8 cellular contexts compared by ENCODE assay signal in the genomic region with DNA sequence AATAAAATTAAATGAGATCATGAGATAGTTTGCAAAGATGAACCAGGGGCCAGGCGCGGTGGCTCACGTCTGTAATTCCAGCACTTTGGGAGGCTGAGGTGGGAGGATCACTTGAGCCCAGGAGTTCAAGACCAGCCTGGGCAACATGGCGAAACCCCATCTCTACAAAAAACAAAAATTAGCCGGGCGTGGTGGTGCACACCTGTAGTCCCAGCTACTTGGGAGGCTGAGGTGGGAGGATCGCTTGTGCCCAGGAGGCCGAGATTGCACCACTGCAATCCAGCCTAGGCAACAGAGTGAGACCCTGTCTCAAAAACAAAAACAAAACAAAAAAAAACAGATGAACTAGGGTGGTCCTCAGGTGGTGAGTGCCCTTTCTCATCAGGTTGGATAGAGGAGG. TPM values are rescaled to one million over a fixed set of nuclear protein-coding genes. Genes with fewer than 3 reads are reported as not detected.
DNase-seq lines count a peak whose midpoint lies in the region; ATAC-seq and TF ChIP-seq lines count a peak whose summit lies in the region.
"Not testable (repeated sequence)": the region's sequence is repeated elsewhere in the genome, so short reads cannot be mapped to it uniquely, and the experiment has no call there.

No MANE protein-coding gene starts in this region.

- not testable (repeated sequence) for TF ChIP-seq EP300 in tibial nerve (IDR thresholded peaks at IDR 0.05)

- peak overlapping the region; percentile 92 for H4K12ac ChIP-seq in trophoblast cell (ENCODE audit: low read depth, low read length)

- not testable (repeated sequence) for H2BK120ac ChIP-seq in trophoblast cell (ENCODE audit: insufficient read depth, low read length, poor library complexity)

- not testable (repeated sequence) for ATAC-seq in body of pancreas; lung (ENCODE audit: insufficient read depth, low FRiP score)

- H3K23ac ChIP-seq in trophoblast cell (ENCODE audit: low read length), result not testable (repeated sequence)

- peak overlapping the region; percentile 89 for H2AK5ac ChIP-seq in trophoblast cell (ENCODE audit: low read length)

- not testable (repeated sequence) for TF ChIP-seq POLR2A in body of pancreas (IDR thresholded peaks at IDR 0.05); tibial nerve (IDR thresholded peaks at IDR 0.05)

- H3K9ac ChIP-seq in fibroblast of lung (ENCODE audit: insufficient read depth, low read length); trophoblast cell (ENCODE audit: low read length): not testable (repeated sequence)

- not testable (repeated sequence) for H3K4me1 ChIP-seq in CD4-positive, alpha-beta memory T cell (ENCODE audit: insufficient read depth, low read length); fibroblast of lung (ENCODE audit: control insufficient read depth, extremely low read depth, insufficient read depth, low read length); lung (ENCODE audit: control insufficient read depth in 2 of 2, insufficient read depth in 2 of 2, low read length in 2 of 2); trophoblast cell (ENCODE audit: control insufficient read depth in 1 of 2, insufficient read depth in 2 of 2, low read length in 2 of 2)
- H3K4me1 ChIP-seq in body of pancreas, result peaks cover 52% of the 10 kb centered on the region
- peaks cover 0 to 18% (median 3%) of the 10 kb centered on the region in 4 donors for H3K4me1 ChIP-seq in tibial nerve

- peak overlapping the region; percentile 85 for H4K8ac ChIP-seq in trophoblast cell (ENCODE audit: low read depth, low read length)

- H2BK12ac ChIP-seq in trophoblast cell (ENCODE audit: low read length), result not testable (repeated sequence)

- H3K27me3 ChIP-seq in CD4-positive, alpha-beta memory T cell (ENCODE audit: insufficient read depth, low read length); MG63; body of pancreas; fibroblast of lung (ENCODE audit: control insufficient read depth, insufficient read depth, low read length); lung (ENCODE audit: control insufficient read depth, insufficient read depth); trophoblast cell (ENCODE audit: insufficient read depth, low read length); tibial nerve: not testable (repeated sequence)

- peak overlapping the region; percentile 89 for H3K4me2 ChIP-seq in fibroblast of lung (ENCODE audit: extremely low read depth, insufficient read depth, low read length)
- H3K4me2 ChIP-seq in trophoblast cell (ENCODE audit: low read length), result peak overlapping the region; percentile 84

- not testable (repeated sequence) for H2BK5ac ChIP-seq in trophoblast cell (ENCODE audit: low read depth, low read length, poor library complexity)

- H3K4me3 Mint-ChIP-seq in CD4-positive, alpha-beta memory T cell, result peak overlapping the region; percentile 55 to 97 (median 92)
- H3K4me3 Mint-ChIP-seq in activated CD4-positive, alpha-beta T cell treated with anti-CD3 and anti-CD28 coated beads, Interleukin-2, amount 10 ng/mL, durations not matched to agents 7 days and 5 days, result peak overlapping the region; percentile 77

- H3K4me3 ChIP-seq in CD4-positive, alpha-beta memory T cell (ENCODE audit: low read length in 2 of 2), result peak overlapping the region in 1 of 2 donors; percentile 55
- H3K4me3 ChIP-seq in MG63, result peak overlapping the region; percentile 79
- H3K4me3 ChIP-seq in body of pancreas; lung; trophoblast cell (ENCODE audit: low read depth, low read length): not testable (repeated sequence)
- H3K4me3 ChIP-seq in fibroblast of lung (replicated peaks in 1 of 4; ENCODE audit: control extremely low read depth in 1 of 4, insufficient read depth in 1 of 4, low read depth in 3 of 4, low read length in 4 of 4), result peak overlapping the region in 3 of 4 experiments; percentile 68 to 76 (median 74)
- H3K4me3 ChIP-seq in tibial nerve, result peak overlapping the region in 3 of 4 donors; percentile 62 to 77 (median 66)

- not testable (repeated sequence) for H3K18ac ChIP-seq in trophoblast cell (ENCODE audit: low read length)

- H4K20me1 ChIP-seq in fibroblast of lung (ENCODE audit: control insufficient read depth, extremely low read depth, insufficient read depth, low read length), result not testable (repeated sequence)

- POLR2A ChIA-PET in CD4-positive, alpha-beta memory T cell (lab: Charles Lee; ENCODE audit: partially characterized antibody), result interaction anchor here (1.2 to 1.4 kb wide), 2 partner anchors 11 to 162 kb away, joined by 3 to 4 read pairs; no protein-coding TSS in a partner anchor
- POLR2A ChIA-PET in activated CD4-positive, alpha-beta T cell treated with anti-CD3 and anti-CD28 coated beads, Interleukin-2, amount 10 ng/mL, durations not matched to agents 7 days and 5 days (lab: Charles Lee), result interaction anchor here (0.6 kb wide), 1 partner anchor 87 kb away, joined by 9 read pairs; no protein-coding TSS in a partner anchor

- not testable (repeated sequence) for H3K36me3 ChIP-seq in CD4-positive, alpha-beta memory T cell (ENCODE audit: insufficient read depth, low read length); MG63; body of pancreas (replicated peaks in 1 of 2; ENCODE audit: insufficient read depth in 1 of 2, low read depth in 2 of 2); fibroblast of lung (ENCODE audit: control insufficient read depth, insufficient read depth, low read length); lung (ENCODE audit: control insufficient read depth in 2 of 2, insufficient read depth in 2 of 2, low read length in 2 of 2); trophoblast cell (ENCODE audit: control insufficient read depth in 1 of 2, insufficient read depth in 2 of 2, low read length in 2 of 2)
- peaks cover 0 to 20% (median 0%) of the 10 kb centered on the region in 3 donors for H3K36me3 ChIP-seq in tibial nerve

- H3K36me3 Mint-ChIP-seq in CD4-positive, alpha-beta memory T cell; activated CD4-positive, alpha-beta T cell treated with anti-CD3 and anti-CD28 coated beads, Interleukin-2, amount 10 ng/mL, durations not matched to agents 7 days and 5 days (ENCODE audit: low read depth): not testable (repeated sequence)

- not testable (repeated sequence) for H2AFZ ChIP-seq in fibroblast of lung (ENCODE audit: low read length); trophoblast cell (ENCODE audit: insufficient read depth, low read length, poor library complexity)

- H3K27ac ChIP-seq in CD4-positive, alpha-beta memory T cell (ENCODE audit: low read depth, low read length), result peak overlapping the region; percentile 84
- H3K27ac ChIP-seq in body of pancreas (peak overlapping the region; percentile 84 to 99 (median 94)), fibroblast of lung (ENCODE audit: insufficient read depth, low read length) (peak overlapping the region; percentile 95), lung (ENCODE audit: low read depth in 1 of 2, low read length in 1 of 2) (peak overlapping the region; percentile 97 to 99), tibial nerve (peak overlapping the region; percentile 89 to 97 (median 94))
- H3K27ac ChIP-seq in trophoblast cell (ENCODE audit: low read depth, low read length), result not testable (repeated sequence)

- intact Hi-C loops in CD4-positive, alpha-beta memory T cell (cut with micrococcal nuclease), result loop anchor here (1.0 to 5.0 kb wide), 5 partner anchors 7 to 195 kb away; a partner anchor contains a TSS
- intact Hi-C loops in body of pancreas (cut with DNase I), result not testable (repeated sequence)

- H3K27me3 Mint-ChIP-seq in CD4-positive, alpha-beta memory T cell, result not testable (repeated sequence)
- H3K27me3 Mint-ChIP-seq in activated CD4-positive, alpha-beta T cell treated with anti-CD3 and anti-CD28 coated beads, Interleukin-2, amount 10 ng/mL, durations not matched to agents 7 days and 5 days, result peaks cover 10% of the 10 kb centered on the region

- peaks cover 5 to 16% (median 12%) of the 10 kb centered on the region in 4 donors for H3K4me1 Mint-ChIP-seq in CD4-positive, alpha-beta memory T cell
- H3K4me1 Mint-ChIP-seq in activated CD4-positive, alpha-beta T cell treated with anti-CD3 and anti-CD28 coated beads, Interleukin-2, amount 10 ng/mL, durations not matched to agents 7 days and 5 days, result peaks cover 18% of the 10 kb centered on the region

- not testable (repeated sequence) for H3K4ac ChIP-seq in trophoblast cell (ENCODE audit: low read depth, low read length)

- not testable (repeated sequence) for H3K9me3 Mint-ChIP-seq in CD4-positive, alpha-beta memory T cell; activated CD4-positive, alpha-beta T cell treated with anti-CD3 and anti-CD28 coated beads, Interleukin-2, amount 10 ng/mL, durations not matched to agents 7 days and 5 days

- H3K14ac ChIP-seq in trophoblast cell (ENCODE audit: low read length), result not testable (repeated sequence)

- H3K9me3 ChIP-seq in CD4-positive, alpha-beta memory T cell (ENCODE audit: control insufficient read depth in 1 of 2, low read length in 2 of 2); MG63; body of pancreas; fibroblast of lung (ENCODE audit: control insufficient read depth, insufficient read depth, low read depth, low read length); lung (ENCODE audit: control insufficient read depth in 2 of 2, insufficient read depth in 1 of 2, low read length in 1 of 2); trophoblast cell (ENCODE audit: insufficient read depth, low read depth, low read length); tibial nerve: not testable (repeated sequence)

- H3K27ac Mint-ChIP-seq in CD4-positive, alpha-beta memory T cell, result peak overlapping the region in 6 of 7 donors; percentile 89 to 99 (median 98)
- peak overlapping the region; percentile 97 for H3K27ac Mint-ChIP-seq in activated CD4-positive, alpha-beta T cell treated with anti-CD3 and anti-CD28 coated beads, Interleukin-2, amount 10 ng/mL, durations not matched to agents 7 days and 5 days

- not testable (repeated sequence) for H3K79me2 ChIP-seq in fibroblast of lung (ENCODE audit: control insufficient read depth, insufficient read depth, low read length); trophoblast cell (ENCODE audit: control insufficient read depth, insufficient read depth, low read length, poor library complexity)

- H3K79me1 ChIP-seq in trophoblast cell (ENCODE audit: low read length), result not testable (repeated sequence)

- TF ChIP-seq CTCF in body of pancreas (IDR thresholded peaks at IDR 0.05); fibroblast of lung (conservative IDR thresholded peaks at IDR 0.05 in 1 of 2, IDR thresholded peaks at IDR 0.05 in 1 of 2; ENCODE audit: low read depth in 1 of 2, low read length in 2 of 2); lung (IDR thresholded peaks at IDR 0.05; ENCODE audit: control extremely low read depth, extremely low read depth); tibial nerve (IDR thresholded peaks at IDR 0.05): not testable (repeated sequence)

- not testable (repeated sequence) for DNase-seq in CD4-positive, alpha-beta memory T cell; MG63; activated CD4-positive, alpha-beta T cell treated with anti-CD3 and anti-CD28 coated beads, Interleukin-2, amount 10 ng/mL, durations not matched to agents 7 days and 5 days; body of pancreas; fibroblast of lung (ENCODE audit: low read depth in 2 of 2); lung (ENCODE audit: low spot score); trophoblast cell; tibial nerve (ENCODE audit: low spot score in 2 of 2)

- 85 to 89% methylated on average over 8 of the region's 8 CpGs for WGBS in body of pancreas, 2 donors
- 95% methylated on average over 8 of the region's 8 CpGs for WGBS in lung, 2 donors
- no CpG with 5 or more reads among the region's 8 CpGs for WGBS in trophoblast cell (ENCODE audit: extremely low coverage, insufficient coverage, insufficient read length)
- 91 to 92% methylated on average over 8 of the region's 8 CpGs for WGBS in tibial nerve, 2 donors

- CTCF ChIA-PET in CD4-positive, alpha-beta memory T cell (lab: Charles Lee; ENCODE audit: partially characterized antibody); activated CD4-positive, alpha-beta T cell treated with anti-CD3 and anti-CD28 coated beads, Interleukin-2, amount 10 ng/mL, durations not matched to agents 7 days and 5 days (lab: Charles Lee): not testable (repeated sequence)

- H4K91ac ChIP-seq in trophoblast cell (ENCODE audit: low read depth, low read length), result not testable (repeated sequence)

RNA-seq across cellular contexts. Expression of a gene that starts 7.4 kb away (rescaled TPM):
- 10 to 100 TPM; 18.2 to 20.5 TPM for total RNA-seq in CD4-positive, alpha-beta memory T cell
- polyA plus RNA-seq in CD4-positive, alpha-beta memory T cell, result 1 to 10 TPM; 7.9 to 9.2 TPM
- total RNA-seq in MG63 (2014; rRNA removed; shearing (Covaris generic); ENCODE audit: low replicate concordance), result 1.3 and 3.3 TPM in 2 replicates
- 10 to 100 TPM; 22.2 to 22.9 TPM for total RNA-seq in activated CD4-positive, alpha-beta T cell treated with anti-CD3 and anti-CD28 coated beads, Interleukin-2, amount 10 ng/mL, durations not matched to agents 7 days and 5 days
- total RNA-seq in body of pancreas (10 to 100 TPM; 15.0 to 21.1 TPM), fibroblast of lung (30.6 and 34.4 TPM in 2 replicates), lung (100 to 1,000 TPM in 1 of 2 donors, 10 to 100 TPM in 1; 15.8 to 162 TPM), tibial nerve (10 to 100 TPM; 38.5 to 89.4 (median 59.2) TPM)
- polyA plus RNA-seq in fibroblast of lung (9.3 and 9.7 TPM in 2 replicates), lung (100 to 1,000 TPM in 1 of 2 donors, 10 to 100 TPM in 1; 53.9 to 223 TPM)
- polyA plus RNA-seq in fibroblast of lung (2012), result 12.7 and 14.3 TPM in 2 replicates
- polyA minus RNA-seq in fibroblast of lung (ENCODE audit: low replicate concordance), result 30.8 and 77.7 TPM in 2 replicates
- 16.4 and 16.5 TPM in 2 replicates for polyA plus RNA-seq in trophoblast cell (2013)

RNA-seq across cellular contexts. Expression of a gene that starts 54.8 kb away (rescaled TPM):
- 10 to 100 TPM; 49.1 to 53.0 TPM for total RNA-seq in CD4-positive, alpha-beta memory T cell
- 10 to 100 TPM in 1 of 2 donors, 1 to 10 TPM in 1; 8.1 to 12.5 TPM for polyA plus RNA-seq in CD4-positive, alpha-beta memory T cell
- 22.4 and 29.4 TPM in 2 replicates for total RNA-seq in MG63 (2014; rRNA removed; shearing (Covaris generic); ENCODE audit: low replicate concordance)
- total RNA-seq in activated CD4-positive, alpha-beta T cell treated with anti-CD3 and anti-CD28 coated beads, Interleukin-2, amount 10 ng/mL, durations not matched to agents 7 days and 5 days, result 10 to 100 TPM; 62.9 to 64.8 TPM
- total RNA-seq in body of pancreas (10 to 100 TPM; 25.4 to 33.3 TPM), fibroblast of lung (30.0 and 37.3 TPM in 2 replicates), lung (10 to 100 TPM; 63.5 to 70.4 TPM), tibial nerve (10 to 100 TPM; 66.6 to 79.5 (median 71.3) TPM)
- polyA plus RNA-seq in fibroblast of lung (31.4 and 42.2 TPM in 2 replicates), lung (10 to 100 TPM; 31.3 to 38.6 TPM)
- polyA plus RNA-seq in fibroblast of lung (2012), result 21.9 and 31.0 TPM in 2 replicates
- 62.4 and 69.9 TPM in 2 replicates for polyA minus RNA-seq in fibroblast of lung (ENCODE audit: low replicate concordance)
- polyA plus RNA-seq in trophoblast cell (2013), result 24.2 and 25.1 TPM in 2 replicates
